In genomic region chr1:90694846-90695245, GRCh38 we compare ENCODE assay signal across 33 cellular contexts. TPM values are rescaled to one million over a fixed set of nuclear protein-coding genes. Genes with fewer than 3 reads are reported as not detected.
"Had no signal": no experiment of that assay in that cellular context is flagged by ENCODE, and none has a peak within 500 bp of the region (broad histone marks: within the 10 kb centered on the region; RNA-seq: fewer than 3 reads in every experiment).

No MANE protein-coding gene starts in this region.

- DNase-seq: stimulated activated CD4-positive, alpha-beta T cell treated with anti-CD3 and anti-CD28 coated beads, Interleukin-2, amount 100 ng/mL, for 48 hours; stimulated activated CD4-positive, alpha-beta T cell treated with anti-CD3 and anti-CD28 coated beads, Interleukin-4, amount 100 ng/mL, for 1 hour; stimulated activated CD4-positive, alpha-beta T cell treated with anti-CD3 and anti-CD28 coated beads, Interleukin-4, amount 100 ng/mL, for 24 hours; stimulated activated CD4-positive, alpha-beta T cell treated with anti-CD3 and anti-CD28 coated beads, Interleukin-4, amount 100 ng/mL, for 4 hours; stimulated activated CD8-positive, alpha-beta memory T cell treated with anti-CD3 and anti-CD28 coated beads, Interleukin-4, amount 100 ng/mL, for 48 hours; stimulated activated naive B cell treated with anti-CD40 and anti-IgM and Interleukin-4, amounts not matched to agents 10 μg/mL and 1 μg/mL and 100 μg/mL, for 72 hours; stimulated activated naive CD4-positive, alpha-beta T cell; stimulated activated naive CD4-positive, alpha-beta T cell treated with Interleukin-2 at 50 U/mL for 16 hours; stimulated activated naive CD8-positive, alpha-beta T cell treated with anti-CD3 and anti-CD28 coated beads, Interleukin-15, amount 100 ng/mL, for 72 hours; stimulated activated naive CD8-positive, alpha-beta T cell treated with anti-CD3 and anti-CD28 coated beads, Interleukin-15, Interleukin-2, amounts not matched to agents 100 U/mL and 50 U/mL, for 24 hours; stomach; substantia nigra; testis; thyroid gland; tibial artery; transverse colon; trophoblast cell; upper lobe of left lung; upper lobe of right lung; uterus had no signal

- H3K36me3 ChIP-seq: stomach, suprapubic skin, thoracic aorta, thyroid gland, tibial artery, tibial nerve, transverse colon, upper lobe of left lung, upper lobe of right lung, uterus, vagina had no signal

- H3K4me3 ChIP-seq: stomach, suprapubic skin, testis, thoracic aorta, thyroid gland, tibial artery, tibial nerve, transverse colon, upper lobe of left lung, upper lobe of right lung, uterus, vagina had no signal

- H3K4me1 Mint-ChIP-seq: stimulated activated effector memory CD8-positive, alpha-beta T cell treated with anti-CD3 and anti-CD28 coated beads, Interleukin-12 subunit alpha, Interleukin-12 subunit beta, amount 100 ng/mL, for 72 hours; stimulated activated memory B cell treated with anti-CD40 and anti-IgM and Interleukin-4, amounts not matched to agents 10 μg/mL and 1 μg/mL and 100 μg/mL, for 72 hours; stimulated activated naive B cell treated with anti-CD40 and anti-IgM and Interleukin-4, amounts not matched to agents 10 μg/mL and 1 μg/mL and 100 μg/mL, for 72 hours; stimulated activated naive CD8-positive, alpha-beta T cell treated with anti-CD3 and anti-CD28 coated beads, Interleukin-15, amount 100 ng/mL, for 72 hours had no signal

- H3K4me3 Mint-ChIP-seq: stimulated activated effector memory CD8-positive, alpha-beta T cell treated with anti-CD3 and anti-CD28 coated beads, Interleukin-12 subunit alpha, Interleukin-12 subunit beta, amount 100 ng/mL, for 72 hours; stimulated activated memory B cell treated with anti-CD40 and anti-IgM and Interleukin-4, amounts not matched to agents 10 μg/mL and 1 μg/mL and 100 μg/mL, for 72 hours; stimulated activated naive B cell treated with anti-CD40 and anti-IgM and Interleukin-4, amounts not matched to agents 10 μg/mL and 1 μg/mL and 100 μg/mL, for 72 hours; stimulated activated naive CD8-positive, alpha-beta T cell treated with anti-CD3 and anti-CD28 coated beads, Interleukin-15, amount 100 ng/mL, for 72 hours; stimulated activated naive CD8-positive, alpha-beta T cell treated with anti-CD3 and anti-CD28 coated beads, Interleukin-15, Interleukin-2, amounts not matched to agents 100 ng/mL and 50 ng/mL, for 24 hours; type B pancreatic cell had no signal

- H3K36me3 Mint-ChIP-seq: stimulated activated effector memory CD8-positive, alpha-beta T cell treated with anti-CD3 and anti-CD28 coated beads, Interleukin-12 subunit alpha, Interleukin-12 subunit beta, amount 100 ng/mL, for 72 hours; stimulated activated memory B cell treated with anti-CD40 and anti-IgM and Interleukin-4, amounts not matched to agents 10 μg/mL and 1 μg/mL and 100 μg/mL, for 72 hours; stimulated activated naive B cell treated with anti-CD40 and anti-IgM and Interleukin-4, amounts not matched to agents 10 μg/mL and 1 μg/mL and 100 μg/mL, for 72 hours; type B pancreatic cell had no signal

- H3K27me3 ChIP-seq: testis, thyroid gland, upper lobe of left lung, vagina had no signal

- ATAC-seq: stimulated activated effector memory CD8-positive, alpha-beta T cell treated with anti-CD3 and anti-CD28 coated beads, Interleukin-12 subunit alpha, Interleukin-12 subunit beta, amount 100 ng/mL, for 72 hours; stimulated activated memory B cell treated with anti-CD40 and anti-IgM and Interleukin-4, amounts not matched to agents 10 μg/mL and 1 μg/mL and 100 μg/mL, for 72 hours; stimulated activated naive B cell treated with anti-CD40 and anti-IgM and Interleukin-4, amounts not matched to agents 10 μg/mL and 1 μg/mL and 100 μg/mL, for 72 hours; stimulated activated naive CD8-positive, alpha-beta T cell treated with anti-CD3 and anti-CD28 coated beads, Interleukin-15, amount 100 ng/mL, for 72 hours; stimulated activated naive CD8-positive, alpha-beta T cell treated with anti-CD3 and anti-CD28 coated beads, Interleukin-15, Interleukin-2, amounts not matched to agents 100 U/mL and 50 U/mL, for 24 hours; upper lobe of right lung had no signal

- H3K27ac Mint-ChIP-seq: stimulated activated effector memory CD8-positive, alpha-beta T cell treated with anti-CD3 and anti-CD28 coated beads, Interleukin-12 subunit alpha, Interleukin-12 subunit beta, amount 100 ng/mL, for 72 hours; stimulated activated memory B cell treated with anti-CD40 and anti-IgM and Interleukin-4, amounts not matched to agents 10 μg/mL and 1 μg/mL and 100 μg/mL, for 72 hours; stimulated activated naive B cell treated with anti-CD40 and anti-IgM and Interleukin-4, amounts not matched to agents 10 μg/mL and 1 μg/mL and 100 μg/mL, for 72 hours; stimulated activated naive CD8-positive, alpha-beta T cell treated with anti-CD3 and anti-CD28 coated beads, Interleukin-15, amount 100 ng/mL, for 72 hours; stimulated activated naive CD8-positive, alpha-beta T cell treated with anti-CD3 and anti-CD28 coated beads, Interleukin-15, Interleukin-2, amounts not matched to agents 100 ng/mL and 50 ng/mL, for 24 hours; type B pancreatic cell had no signal

- H3K9me3 Mint-ChIP-seq: stimulated activated effector memory CD8-positive, alpha-beta T cell treated with anti-CD3 and anti-CD28 coated beads, Interleukin-12 subunit alpha, Interleukin-12 subunit beta, amount 100 ng/mL, for 72 hours; stimulated activated memory B cell treated with anti-CD40 and anti-IgM and Interleukin-4, amounts not matched to agents 10 μg/mL and 1 μg/mL and 100 μg/mL, for 72 hours; stimulated activated naive B cell treated with anti-CD40 and anti-IgM and Interleukin-4, amounts not matched to agents 10 μg/mL and 1 μg/mL and 100 μg/mL, for 72 hours; stimulated activated naive CD8-positive, alpha-beta T cell treated with anti-CD3 and anti-CD28 coated beads, Interleukin-15, amount 100 ng/mL, for 72 hours; stimulated activated naive CD8-positive, alpha-beta T cell treated with anti-CD3 and anti-CD28 coated beads, Interleukin-15, Interleukin-2, amounts not matched to agents 100 ng/mL and 50 ng/mL, for 24 hours; type B pancreatic cell had no signal

- H3K27ac ChIP-seq: stomach, suprapubic skin, testis, thoracic aorta, thyroid gland, tibial artery, tibial nerve, transverse colon, upper lobe of left lung, upper lobe of right lung, uterus, vagina had no signal

- H3K4me1 ChIP-seq: stomach, suprapubic skin, testis, thyroid gland, tibial artery, tibial nerve, transverse colon, upper lobe of left lung, upper lobe of right lung, uterus, vagina had no signal

- H3K9me3 ChIP-seq: stomach, suprapubic skin, testis, thoracic aorta, thyroid gland, tibial artery, tibial nerve, transverse colon, upper lobe of left lung, upper lobe of right lung, uterus, vagina had no signal

RNA-seq across cellular contexts. Expression of gene BARHL2, which starts 22.3 kb away (rescaled TPM):
- total RNA-seq: stomach, subcutaneous adipose tissue, suprapubic skin, temporal lobe, thoracic aorta, thyroid gland, tibial nerve, transverse colon, upper lobe of left lung, upper lobe of right lung, ureter, urinary bladder, uterus, vagina had no signal
- polyA plus RNA-seq: stomach, thymus, urinary bladder had no signal
